In the genomic region with DNA sequence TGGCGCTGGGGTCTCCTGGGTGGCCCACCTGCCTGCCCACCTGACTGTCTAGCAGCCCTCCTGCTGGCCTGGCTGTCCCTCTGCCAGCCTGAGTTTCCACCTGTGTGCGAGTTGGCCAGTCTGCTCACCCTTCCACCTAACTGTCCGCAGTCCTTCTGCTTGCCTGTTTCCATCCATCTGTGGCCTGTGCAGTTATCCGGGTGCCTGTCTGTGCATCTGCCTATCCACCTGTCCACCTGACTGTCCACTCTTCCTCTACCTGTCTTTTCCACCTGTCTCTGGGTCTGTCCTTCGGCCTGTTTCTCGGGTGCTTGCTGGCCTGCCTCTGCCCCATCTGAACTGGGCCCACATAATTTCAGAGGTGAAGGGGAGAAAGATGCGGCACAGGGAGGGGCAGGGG, we compare ENCODE assay signal across 19 cellular contexts. TPM values are rescaled to one million over a fixed set of nuclear protein-coding genes. Genes with fewer than 3 reads are reported as not detected.
DNase-seq lines count a peak whose midpoint lies in the region; ATAC-seq, FAIRE-seq and TF ChIP-seq lines count a peak whose summit lies in the region.
"Had no signal": no experiment of that assay in that cellular context is flagged by ENCODE, and none has a peak within 500 bp of the region (broad histone marks: within the 10 kb centered on the region; RNA-seq: fewer than 3 reads in every experiment).

No MANE protein-coding gene starts in this region.

- H3K27ac ChIP-seq in kidney (ENCODE audit: low read depth in 2 of 2, low read length in 2 of 2) (no peak overlapping the region), sigmoid colon (peak overlapping the region; percentile 78 to 93 (median 86)), breast epithelium (no peak overlapping the region)
- H3K27ac ChIP-seq: BLaER1 treated with 17β-estradiol and CSF1 and Interleukin-3, amounts not matched to agents 10 nM and 100 nM; SJSA1 had no signal

- TF ChIP-seq POLR2A in sigmoid colon (IDR thresholded peaks at IDR 0.05) (no peak), breast epithelium (IDR thresholded peaks at IDR 0.05) (no peak)

- H3K4me3 Mint-ChIP-seq in Calu3 (ENCODE audit: low read depth, unreplicated experiment) = peak overlapping the region; percentile 71
- peak overlapping the region; percentile 37 for H3K4me3 Mint-ChIP-seq in activated T-helper 1 cell treated with anti-CD3 and anti-CD28 coated beads, Interleukin-12 subunit alpha, Interleukin-12 subunit beta, Interleukin-2, Interleukin-4 antibody, amounts not matched to agents 30 ng/mL and 10 ng/mL and 1 ng/mL, durations not matched to agents 14 hours and 24 hours and 36 hours
- H3K4me3 Mint-ChIP-seq: activated CD4-positive, alpha-beta T cell treated with anti-CD3 and anti-CD28 coated beads for 36 hours had no signal

- CTCF ChIA-PET in Calu3 (lab: Charles Lee) = interaction anchor here (0.6 kb wide), 1 partner anchor 81 kb away, joined by 3 read pairs; no protein-coding TSS in a partner anchor

- no peaks in the 10 kb centered on the region for H3K9me3 Mint-ChIP-seq in Calu3 (ENCODE audit: low read depth, unreplicated experiment)
- H3K9me3 Mint-ChIP-seq in activated T-helper 1 cell treated with anti-CD3 and anti-CD28 coated beads, Interleukin-12 subunit alpha, Interleukin-12 subunit beta, Interleukin-2, Interleukin-4 antibody, amounts not matched to agents 30 ng/mL and 10 ng/mL and 1 ng/mL, durations not matched to agents 14 hours and 24 hours and 36 hours = no peaks in the 10 kb centered on the region

- no TSS peak for BruUV-seq in Calu3 (replicated peaks; lab: Mats Ljungman, UMichigan)

- H3K4me1 Mint-ChIP-seq in Calu3 (ENCODE audit: low read depth, unreplicated experiment) = peaks cover 29% of the 10 kb centered on the region
- H3K4me1 Mint-ChIP-seq in activated T-helper 1 cell treated with anti-CD3 and anti-CD28 coated beads, Interleukin-12 subunit alpha, Interleukin-12 subunit beta, Interleukin-2, Interleukin-4 antibody, amounts not matched to agents 30 ng/mL and 10 ng/mL and 1 ng/mL, durations not matched to agents 14 hours and 24 hours and 36 hours (ENCODE audit: low read depth) = peaks cover 6% of the 10 kb centered on the region

- H3K9ac ChIP-seq in kidney (ENCODE audit: low read length in 2 of 2) = no peak overlapping the region

- TF ChIP-seq CTCF in Calu3 (IDR thresholded peaks at IDR 0.05; ENCODE audit: unreplicated experiment) (no peak), kidney (IDR thresholded peaks at IDR 0.05; ENCODE audit: borderline replicate concordance, extremely low read depth, insufficient read depth) (no peak), sigmoid colon (IDR thresholded peaks at IDR 0.05) (no peak), breast epithelium (IDR thresholded peaks at IDR 0.05) (no peak)

- no peak overlapping the region for H3K27ac Mint-ChIP-seq in Calu3 (ENCODE audit: unreplicated experiment)
- no peak overlapping the region for H3K27ac Mint-ChIP-seq in activated T-helper 1 cell treated with anti-CD3 and anti-CD28 coated beads, Interleukin-12 subunit alpha, Interleukin-12 subunit beta, Interleukin-2, Interleukin-4 antibody, amounts not matched to agents 30 ng/mL and 10 ng/mL and 1 ng/mL, durations not matched to agents 14 hours and 24 hours and 36 hours
- H3K27ac Mint-ChIP-seq: activated CD4-positive, alpha-beta T cell treated with anti-CD3 and anti-CD28 coated beads for 36 hours had no signal

- ATAC-seq in HG02798 (IDR thresholded peaks at IDR 0.05; ENCODE audit: poor library complexity, unreplicated experiment) (no peak), HG03196 (IDR thresholded peaks at IDR 0.05; ENCODE audit: unreplicated experiment) (no peak)
- ATAC-seq: activated CD4-positive, alpha-beta T cell treated with anti-CD3 and anti-CD28 coated beads for 36 hours; sciatic nerve had no signal

- H3K27me3 ChIP-seq in sigmoid colon (no peaks in the 10 kb centered on the region), breast epithelium (no peaks in the 10 kb centered on the region)

- no peaks in the 10 kb centered on the region for H3K9me3 ChIP-seq in kidney (ENCODE audit: control insufficient read depth in 1 of 2, low read length in 2 of 2)
- no peaks in the 10 kb centered on the region for H3K9me3 ChIP-seq in sigmoid colon
- no peaks in the 10 kb centered on the region for H3K9me3 ChIP-seq in breast epithelium
- H3K9me3 ChIP-seq: BLaER1 treated with 17β-estradiol and CSF1 and Interleukin-3, amounts not matched to agents 10 nM and 100 nM; SJSA1; tibial nerve had no signal

- peaks cover 71% of the 10 kb centered on the region for H3K27me3 Mint-ChIP-seq in Calu3 (ENCODE audit: unreplicated experiment)
- peaks cover 44% of the 10 kb centered on the region for H3K27me3 Mint-ChIP-seq in activated T-helper 1 cell treated with anti-CD3 and anti-CD28 coated beads, Interleukin-12 subunit alpha, Interleukin-12 subunit beta, Interleukin-2, Interleukin-4 antibody, amounts not matched to agents 30 ng/mL and 10 ng/mL and 1 ng/mL, durations not matched to agents 14 hours and 24 hours and 36 hours (ENCODE audit: insufficient read depth)

- 95 to 96% methylated on average over 7 of the region's 7 CpGs for WGBS in sigmoid colon, 2 donors

- intact Hi-C loops in Calu3 (cut with micrococcal nuclease; ENCODE audit: unreplicated experiment) (no loop called here), kidney (cut with DNase I) (no loop called here), sigmoid colon (cut with DNase I) (no loop called here), breast epithelium (cut with DNase I; ENCODE audit: low total_unique reads) (no loop called here)
- intact Hi-C loops in activated T-helper 1 cell treated with anti-CD3 and anti-CD28 coated beads, Interleukin-12 subunit alpha, Interleukin-12 subunit beta, Interleukin-2, Interleukin-4 antibody, amounts not matched to agents 30 ng/mL and 10 ng/mL and 1 ng/mL, durations not matched to agents 14 hours and 24 hours and 36 hours (cut with micrococcal nuclease) = no loop called here

- no peak for TF ChIP-seq EP300 in sigmoid colon (IDR thresholded peaks at IDR 0.05)

- no peak for DNase-seq in Calu3
- DNase-seq in activated T-helper 1 cell treated with anti-CD3 and anti-CD28 coated beads, Interleukin-12 subunit alpha, Interleukin-12 subunit beta, Interleukin-2, Interleukin-4 antibody, amounts not matched to agents 30 ng/mL and 10 ng/mL and 1 ng/mL, durations not matched to agents 14 hours and 24 hours and 36 hours (ENCODE audit: low spot score) = no peak
- peak; percentile 49 for DNase-seq in kidney
- no peak for DNase-seq in sigmoid colon
- no peak for DNase-seq in breast epithelium (ENCODE audit: low spot score in 2 of 2)
- no peak for DNase-seq in pons (ENCODE audit: low spot score)
- DNase-seq: activated CD4-positive, alpha-beta T cell treated with anti-CD3 and anti-CD28 coated beads for 36 hours; activated CD8-positive, alpha-beta memory T cell treated with anti-CD3 and anti-CD28 coated beads, Interleukin-2, amount 50 U/mL, for 48 hours; cerebellar nuclear complex; left ventricle myocardium superior; NCI-H2029; NCI-H510A treated with DMSO at 0.1 percent for 48 hours had no signal

- H3K36me3 ChIP-seq in kidney (ENCODE audit: control insufficient read depth in 1 of 2, insufficient read depth in 2 of 2, low read length in 2 of 2) (no peaks in the 10 kb centered on the region), sigmoid colon (no peaks in the 10 kb centered on the region), breast epithelium (no peaks in the 10 kb centered on the region)
- H3K36me3 ChIP-seq: BLaER1 treated with 17β-estradiol and CSF1 and Interleukin-3, amounts not matched to agents 10 nM and 100 nM; SJSA1; tibial nerve had no signal

- FAIRE-seq in kidney (lab: Jason Lieb, UNC) = no peak
- FAIRE-seq: endothelial cell of umbilical vein had no signal

- H3K36me3 Mint-ChIP-seq in Calu3 (ENCODE audit: insufficient read depth, unreplicated experiment) = peaks cover 20% of the 10 kb centered on the region
- peaks cover 2% of the 10 kb centered on the region for H3K36me3 Mint-ChIP-seq in activated T-helper 1 cell treated with anti-CD3 and anti-CD28 coated beads, Interleukin-12 subunit alpha, Interleukin-12 subunit beta, Interleukin-2, Interleukin-4 antibody, amounts not matched to agents 30 ng/mL and 10 ng/mL and 1 ng/mL, durations not matched to agents 14 hours and 24 hours and 36 hours (ENCODE audit: low read depth)

- H3K4me1 ChIP-seq in kidney (ENCODE audit: control insufficient read depth in 1 of 2, insufficient read depth in 1 of 2, low read depth in 1 of 2, low read length in 2 of 2) (peaks cover 0 to 9% of the 10 kb centered on the region in 2 donors), sigmoid colon (peaks cover 3 to 80% (median 68%) of the 10 kb centered on the region in 4 donors), breast epithelium (peaks cover 6 to 11% of the 10 kb centered on the region in 2 donors)

- H3K4me3 ChIP-seq in kidney (ENCODE audit: low read length in 2 of 2) (no peak overlapping the region), sigmoid colon (peak overlapping the region; percentile 47 to 69 (median 57)), breast epithelium (no peak overlapping the region)
- H3K4me3 ChIP-seq: SJSA1 had no signal

RNA-seq across cellular contexts. Expression of a gene that starts 1.9 kb away (rescaled TPM):
- total RNA-seq in Calu3 (2022) = 0.92 and 1.4 TPM in 2 replicates
- 0.78 and 0.88 TPM in 2 replicates for total RNA-seq in activated T-helper 1 cell treated with anti-CD3 and anti-CD28 coated beads, Interleukin-12 subunit alpha, Interleukin-12 subunit beta, Interleukin-2, Interleukin-4 antibody, amounts not matched to agents 30 ng/mL and 10 ng/mL and 1 ng/mL, durations not matched to agents 14 hours and 24 hours and 36 hours
- total RNA-seq in kidney = 1.2 TPM
- polyA plus RNA-seq in kidney (ENCODE audit: insufficient read depth, low read depth, low replicate concordance) = 0.65 TPM
- total RNA-seq in sigmoid colon = 10 to 100 TPM in 1 of 4 donors, 1 to 10 TPM in 3; 4.8 to 10.8 (median 8.7) TPM
- 1 to 10 TPM in 1 of 3 donors, under 1 TPM in 1, not detected in 1; 0.60 to 2.6 TPM for polyA plus RNA-seq in sigmoid colon
- total RNA-seq in breast epithelium = 1 to 10 TPM in 2 of 3 donors, under 1 TPM in 1; 0.32 to 1.3 (median 1.3) TPM

Comparison
In these comparisons a context has a peak if more than half of its experiments do, and no peak if none do; other contexts are left out.
1. H3K27ac ChIP-seq: peak in sigmoid colon (4 of 4); none in kidney (0 of 2) and breast epithelium (0 of 2).
2. H3K4me3 ChIP-seq: peak in sigmoid colon (4 of 4); none in kidney (0 of 2) and breast epithelium (0 of 3).